In the genomic region with DNA sequence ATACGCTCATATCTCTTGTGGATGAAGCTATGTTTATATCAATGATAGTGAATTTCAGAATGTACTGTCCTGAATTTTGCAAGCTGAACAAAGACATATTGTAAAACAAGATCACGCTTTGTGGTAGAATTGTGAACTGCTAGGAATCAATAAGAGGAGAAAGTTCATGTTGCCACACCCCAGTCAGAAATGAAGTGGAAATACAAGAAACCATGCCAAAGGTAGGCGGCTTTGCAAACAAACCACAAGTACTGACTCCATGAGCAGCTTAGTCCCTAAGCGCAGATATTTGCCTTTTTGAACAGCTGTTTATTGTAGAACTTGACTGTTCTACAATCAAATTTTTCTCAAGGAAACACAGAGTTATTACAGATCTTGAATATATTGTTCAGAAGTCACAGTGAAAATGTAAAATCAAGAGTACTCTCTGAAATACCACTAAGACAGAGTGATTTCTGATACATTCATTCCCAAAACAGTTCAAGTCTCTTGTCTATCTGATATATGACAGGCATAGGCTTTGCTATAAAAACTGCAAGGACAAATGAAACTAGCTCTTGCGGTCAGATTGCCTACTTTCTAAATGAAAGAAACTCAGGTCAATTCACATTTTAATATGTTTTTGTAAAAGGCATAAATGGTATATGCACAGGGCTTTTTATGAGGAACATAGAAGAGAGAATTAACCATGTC, we compare ENCODE assay signal across 17 cellular contexts.
DNase-seq lines count a peak whose midpoint lies in the region; ATAC-seq, FAIRE-seq and TF ChIP-seq lines count a peak whose summit lies in the region.
"Had no signal": no experiment of that assay in that cellular context is flagged by ENCODE, and none has a peak within 500 bp of the region (broad histone marks: within the 10 kb centered on the region; RNA-seq: fewer than 3 reads in every experiment).

No MANE protein-coding gene starts in this region.

- H3K27me3 ChIP-seq in astrocyte (ENCODE audit: insufficient read depth, low read length), result no peaks in the 10 kb centered on the region
- H3K27me3 ChIP-seq in right cardiac atrium (ENCODE audit: control insufficient read depth, insufficient read depth), result no peaks in the 10 kb centered on the region
- H3K27me3 ChIP-seq in stomach, result no peaks in the 10 kb centered on the region
- H3K27me3 ChIP-seq: neutrophil had no signal

- H3K4me1 ChIP-seq in astrocyte (ENCODE audit: insufficient read depth, low read length) (no peaks in the 10 kb centered on the region), right cardiac atrium (ENCODE audit: control insufficient read depth, insufficient read depth, low read length) (peaks cover 2% of the 10 kb centered on the region), stomach (no peaks in the 10 kb centered on the region)

- H3K4me2 ChIP-seq in astrocyte (ENCODE audit: low read length), result no peak overlapping the region

- peaks cover 1% of the 10 kb centered on the region for H3K9me3 Mint-ChIP-seq in astrocyte (ENCODE audit: unreplicated experiment)

- H3K9ac ChIP-seq in astrocyte (ENCODE audit: low read length), result no peak overlapping the region

- no peaks in the 10 kb centered on the region for H4K20me1 ChIP-seq in astrocyte (ENCODE audit: insufficient read depth, low read length)

- no peak for TF ChIP-seq POLR2A in stomach (IDR thresholded peaks at IDR 0.05)

- ATAC-seq in right cardiac atrium, result peak; percentile 89 to 94
- ATAC-seq: T-helper 17 cell had no signal

- no peaks in the 10 kb centered on the region for H3K4me1 Mint-ChIP-seq in astrocyte (ENCODE audit: low read depth, unreplicated experiment)
- H3K4me1 Mint-ChIP-seq: activated naive CD4-positive, alpha-beta T cell treated with anti-CD3 and anti-CD28 coated beads, Interleukin-2, amount 10 ng/mL, durations not matched to agents 7 days and 5 days; B cell; central memory CD8-positive, alpha-beta T cell; T-helper 17 cell had no signal

- H3K27ac ChIP-seq in astrocyte (ENCODE audit: low read depth, low read length), result no peak overlapping the region
- H3K27ac ChIP-seq in right cardiac atrium (ENCODE audit: low read length), result no peak overlapping the region
- H3K27ac ChIP-seq in stomach, result peak overlapping the region in 4 of 5 donors; percentile 24 to 78 (median 56)
- H3K27ac ChIP-seq: neutrophil had no signal

- H3K9me3 ChIP-seq in astrocyte (ENCODE audit: insufficient read depth, low read depth, low read length), result no peaks in the 10 kb centered on the region
- H3K9me3 ChIP-seq in right cardiac atrium (ENCODE audit: control insufficient read depth, low read length), result no peaks in the 10 kb centered on the region
- no peaks in the 10 kb centered on the region for H3K9me3 ChIP-seq in stomach
- H3K9me3 ChIP-seq: neutrophil had no signal

- H3K4me3 ChIP-seq in astrocyte (ENCODE audit: insufficient read depth, low read depth, low read length), result no peak overlapping the region
- H3K4me3 ChIP-seq in right cardiac atrium (ENCODE audit: low read length), result no peak overlapping the region
- H3K4me3 ChIP-seq in stomach, result no peak overlapping the region

- H3K27ac Mint-ChIP-seq in astrocyte (ENCODE audit: unreplicated experiment), result no peak overlapping the region
- H3K27ac Mint-ChIP-seq: activated naive CD4-positive, alpha-beta T cell treated with anti-CD3 and anti-CD28 coated beads, Interleukin-2, amount 10 ng/mL, durations not matched to agents 7 days and 5 days; B cell; T-helper 17 cell had no signal

- no peak for TF ChIP-seq EP300 in stomach (IDR thresholded peaks at IDR 0.05)

- no peaks in the 10 kb centered on the region for H3K36me3 ChIP-seq in astrocyte (ENCODE audit: insufficient read depth, low read length)
- no peaks in the 10 kb centered on the region for H3K36me3 ChIP-seq in stomach
- H3K36me3 ChIP-seq: neutrophil had no signal

- no peaks in the 10 kb centered on the region for H3K36me3 Mint-ChIP-seq in astrocyte (ENCODE audit: low read depth, unreplicated experiment)
- H3K36me3 Mint-ChIP-seq: activated naive CD4-positive, alpha-beta T cell treated with anti-CD3 and anti-CD28 coated beads, Interleukin-2, amount 10 ng/mL, durations not matched to agents 7 days and 5 days had no signal

- no peak overlapping the region for H2AFZ ChIP-seq in astrocyte (ENCODE audit: low read depth, low read length)

- no peaks in the 10 kb centered on the region for H3K27me3 Mint-ChIP-seq in astrocyte (ENCODE audit: low read depth, unreplicated experiment)
- H3K27me3 Mint-ChIP-seq: activated naive CD4-positive, alpha-beta T cell treated with anti-CD3 and anti-CD28 coated beads, Interleukin-2, amount 10 ng/mL, durations not matched to agents 7 days and 5 days; B cell; central memory CD8-positive, alpha-beta T cell; T-helper 17 cell had no signal

- peak; percentile 32 for DNase-seq in HuH-7 (ENCODE audit: low spot score)
- peak; percentile 24 for DNase-seq in astrocyte (ENCODE audit: low read depth)
- peak in 1 of 3 donors; percentile 47 for DNase-seq in right cardiac atrium
- peak; percentile 50 for DNase-seq in stomach
- DNase-seq in SIG-M5 (lab: John Stamatoyannopoulos, UW), result no peak
- DNase-seq in GM19239 (ENCODE audit: insufficient read length, low spot score), result no peak
- no peak for DNase-seq in D341Med (ENCODE audit: low spot score)
- DNase-seq in RCC 7860 (ENCODE audit: low spot score), result no peak
- DNase-seq: activated CD4-positive, alpha-beta T cell treated with anti-CD3 and anti-CD28 coated beads for 1 hour; activated naive CD4-positive, alpha-beta T cell treated with anti-CD3 and anti-CD28 coated beads, Interleukin-2, amount 10 ng/mL, durations not matched to agents 7 days and 5 days; hippocampal formation; NCI-H1048; stimulated activated CD4-positive, alpha-beta T cell treated with anti-CD3 and anti-CD28 coated beads, Interleukin-12 subunit alpha, Interleukin-12 subunit beta, amount 100 ng/mL, for 4 hours; T-helper 17 cell had no signal

- no peaks in the 10 kb centered on the region for H3K79me2 ChIP-seq in astrocyte (ENCODE audit: insufficient read depth, low read length)

- intact Hi-C loops in right cardiac atrium (cut with DNase I), result no loop called here
- intact Hi-C loops in stomach (cut with DNase I; ENCODE audit: low total_unique reads), result no loop called here

- H3K4me3 Mint-ChIP-seq in astrocyte (ENCODE audit: unreplicated experiment), result no peak overlapping the region
- H3K4me3 Mint-ChIP-seq: activated naive CD4-positive, alpha-beta T cell treated with anti-CD3 and anti-CD28 coated beads, Interleukin-2, amount 10 ng/mL, durations not matched to agents 7 days and 5 days; B cell; central memory CD8-positive, alpha-beta T cell; T-helper 17 cell had no signal

- TF ChIP-seq CTCF in astrocyte (IDR thresholded peaks at IDR 0.05; ENCODE audit: insufficient read depth, low read depth, low read length) (no peak), stomach (IDR thresholded peaks at IDR 0.05) (peak in 2 of 7 experiments; percentile 20 to 27)

- 43% methylated on average over 5 of the region's 5 CpGs for WGBS in right cardiac atrium
- 22 to 42% (median 24%) methylated on average over 4 to 5 of the region's 5 CpGs for WGBS in stomach, 5 donors

- FAIRE-seq in astrocyte (lab: Jason Lieb, UNC) (no peak), GM19239 (lab: Jason Lieb, UNC) (no peak), RCC 7860 (lab: Jason Lieb, UNC) (no peak)

Comparison
In these comparisons a context has a peak if more than half of its experiments do, and no peak if none do; other contexts are left out.
1. DNase-seq: peak in HuH-7 (single experiment), astrocyte (single experiment) and stomach (single experiment); none in SIG-M5 (single experiment), GM19239 (single experiment), D341Med (single experiment) and RCC 7860 (single experiment).
2. H3K27ac ChIP-seq: peak in stomach (4 of 5); none in astrocyte (single experiment) and right cardiac atrium (single experiment).